In the genomic region with DNA sequence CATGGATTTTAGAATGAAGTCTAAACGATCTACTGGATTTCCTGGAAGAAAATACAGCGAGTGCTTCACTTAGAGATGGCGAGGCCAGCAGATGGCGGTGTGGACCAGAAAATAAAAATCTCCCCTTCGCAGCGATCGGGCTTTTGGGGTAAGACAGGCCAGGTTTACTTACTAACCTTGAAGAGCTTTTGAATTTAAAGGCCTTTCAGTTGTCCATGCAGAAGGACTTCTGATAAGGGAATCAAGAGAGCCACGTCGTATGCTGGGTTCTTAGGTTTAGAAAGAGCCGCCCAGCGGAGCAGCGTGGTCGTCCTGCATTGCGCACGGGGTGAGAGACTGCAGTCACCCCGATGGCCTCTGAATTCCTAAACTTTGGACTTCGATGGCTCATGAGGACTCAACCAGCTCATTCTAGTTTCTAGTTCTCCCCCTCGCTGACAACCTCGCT, we compare ENCODE assay signal across 8 cellular contexts.
DNase-seq lines count a peak whose midpoint lies in the region; ATAC-seq and TF ChIP-seq lines count a peak whose summit lies in the region.

No MANE protein-coding gene starts in this region.

- H3K27me3 ChIP-seq in SK-N-SH (ENCODE audit: insufficient read depth) = peaks cover 36% of the 10 kb centered on the region

- H3K4me1 ChIP-seq in SK-N-SH (ENCODE audit: control insufficient read depth in 1 of 2, insufficient read depth in 2 of 2, low read depth in 1 of 2, low read length in 1 of 2) = no peaks in the 10 kb centered on the region; a peak in 1 of 4 replicates

- no peak for ATAC-seq in GM18517 (IDR thresholded peaks at IDR 0.05; ENCODE audit: unreplicated experiment)

- H4K20me1 ChIP-seq in SK-N-SH (ENCODE audit: insufficient read depth) = no peaks in the 10 kb centered on the region

- WGBS in SK-N-SH (ENCODE audit: low lambda C conversion rate) = 14% methylated on average over 14 of the region's 19 CpGs

- H3K9me2 ChIP-seq in SK-N-SH = no peaks in the 10 kb centered on the region

- H3K9ac ChIP-seq in SK-N-SH = no peak overlapping the region

- CTCF ChIA-PET in SK-N-SH (lab: Yijun Ruan, JAX) = interaction anchor here (0.5 to 7.2 kb wide), 44 partner anchors 9 to 865 kb away, joined by 3 to 64 read pairs (median 4); no protein-coding TSS in a partner anchor

- H3K4me2 ChIP-seq in SK-N-SH = peak overlapping the region; percentile 54; the same call in 1 of the 2 replicates

- TF ChIP-seq EP300 in SK-N-SH (IDR thresholded peaks at IDR 0.05; ENCODE audit: borderline replicate concordance in 1 of 2, low read depth in 1 of 2, low read length in 1 of 2) = no peak

- no peaks in the 10 kb centered on the region for H3K36me3 ChIP-seq in SK-N-SH (replicated peaks in 1 of 2; ENCODE audit: control insufficient read depth in 1 of 2, insufficient read depth in 2 of 2, low read length in 1 of 2)

- no peak overlapping the region for H3K27ac ChIP-seq in SK-N-SH (ENCODE audit: low read depth in 2 of 2, low read length in 1 of 2)

- H3K4me3 ChIP-seq in GM12864 (ENCODE audit: low read depth, low read length) (no peak overlapping the region), SK-N-SH (ENCODE audit: low read depth in 2 of 2, low read length in 1 of 2) (peak overlapping the region in 1 of 2 experiments; percentile 47; a peak in 2 of 4 replicates), cardiac fibroblast (replicated peaks in 1 of 2; ENCODE audit: low read depth in 2 of 2, low read length in 2 of 2) (no peak overlapping the region)

- no peaks in the 10 kb centered on the region for H3F3A ChIP-seq in SK-N-SH (replicated peaks; ENCODE audit: insufficient read depth)

- no peaks in the 10 kb centered on the region for H3K79me2 ChIP-seq in SK-N-SH (ENCODE audit: insufficient read depth)

- no peaks in the 10 kb centered on the region for H3K9me3 ChIP-seq in SK-N-SH

- peak; percentile 75 for TF ChIP-seq RAD21 in SK-N-SH (IDR thresholded peaks at IDR 0.05; ENCODE audit: low read length)

- POLR2A ChIA-PET in SK-N-SH (lab: Yijun Ruan, JAX) = no interaction called here

- DNase-seq in GM12864 (ENCODE audit: low read depth) = no peak
- peak; percentile 82 for DNase-seq in NCI-H1417 treated with DMSO at 0.1 percent for 48 hours (lab: John Stamatoyannopoulos, UW)
- peak; percentile 63 for DNase-seq in SK-N-SH
- peak; percentile 67 to 69 for DNase-seq in cardiac fibroblast (ENCODE audit: low read depth in 2 of 2)
- DNase-seq in kidney tubule cell (ENCODE audit: low spot score) = peak; percentile 61
- peak; percentile 2 for DNase-seq in stimulated activated CD8-positive, alpha-beta memory T cell treated with anti-CD3 and anti-CD28 coated beads, Interleukin-12 subunit alpha, Interleukin-12 subunit beta, amount 100 ng/mL, for 1 hour (ENCODE audit: low read depth)
- DNase-seq in NK-92 (lab: John Stamatoyannopoulos, UW; ENCODE audit: unreplicated experiment) = no peak

- TF ChIP-seq CTCF in GM12864 (IDR thresholded peaks at IDR 0.05; ENCODE audit: low read depth, low read length, missing control alignments) (peak; percentile 59), SK-N-SH (IDR thresholded peaks at IDR 0.05) (peak; percentile 77), cardiac fibroblast (IDR thresholded peaks at IDR 0.05; ENCODE audit: low read depth, low read length) (peak; percentile 54)

- 0 out of 2 replicates have a peak overlapping the region, but pooled peaks have one; percentile 12 for H2AFZ ChIP-seq in SK-N-SH (ENCODE audit: low read depth)

TF ChIP-seq in SK-N-SH, 30 proteins besides CTCF, POLR2A, EP300 and RAD21:
- TF ChIP-seq SMC3 (IDR thresholded peaks at IDR 0.05; ENCODE audit: low read depth, low read length) (peak; percentile 67), NRF1 (IDR thresholded peaks at IDR 0.05; ENCODE audit: low read depth, low read length) (no peak), POLR2AphosphoS5 (IDR thresholded peaks at IDR 0.05; ENCODE audit: low read depth, low read length) (no peak)
TF ChIP-seq in SK-N-SH: peak in this region for 1.

Comparison
In these comparisons a context has a peak if more than half of its experiments do, and no peak if none do; other contexts are left out.
1. DNase-seq: peak in NCI-H1417 treated with DMSO at 0.1 percent for 48 hours (single experiment), SK-N-SH (single experiment), cardiac fibroblast (2 of 2), kidney tubule cell (single experiment) and stimulated activated CD8-positive, alpha-beta memory T cell treated with anti-CD3 and anti-CD28 coated beads, Interleukin-12 subunit alpha, Interleukin-12 subunit beta, amount 100 ng/mL, for 1 hour (single experiment); none in GM12864 (single experiment) and NK-92 (single experiment).
2. Peak in every context shown above with its lines, with median percentiles within 50 percentile points of each other: CTCF ChIP-seq.